ENCODE assay signal across 8 cellular contexts in the genomic region with DNA sequence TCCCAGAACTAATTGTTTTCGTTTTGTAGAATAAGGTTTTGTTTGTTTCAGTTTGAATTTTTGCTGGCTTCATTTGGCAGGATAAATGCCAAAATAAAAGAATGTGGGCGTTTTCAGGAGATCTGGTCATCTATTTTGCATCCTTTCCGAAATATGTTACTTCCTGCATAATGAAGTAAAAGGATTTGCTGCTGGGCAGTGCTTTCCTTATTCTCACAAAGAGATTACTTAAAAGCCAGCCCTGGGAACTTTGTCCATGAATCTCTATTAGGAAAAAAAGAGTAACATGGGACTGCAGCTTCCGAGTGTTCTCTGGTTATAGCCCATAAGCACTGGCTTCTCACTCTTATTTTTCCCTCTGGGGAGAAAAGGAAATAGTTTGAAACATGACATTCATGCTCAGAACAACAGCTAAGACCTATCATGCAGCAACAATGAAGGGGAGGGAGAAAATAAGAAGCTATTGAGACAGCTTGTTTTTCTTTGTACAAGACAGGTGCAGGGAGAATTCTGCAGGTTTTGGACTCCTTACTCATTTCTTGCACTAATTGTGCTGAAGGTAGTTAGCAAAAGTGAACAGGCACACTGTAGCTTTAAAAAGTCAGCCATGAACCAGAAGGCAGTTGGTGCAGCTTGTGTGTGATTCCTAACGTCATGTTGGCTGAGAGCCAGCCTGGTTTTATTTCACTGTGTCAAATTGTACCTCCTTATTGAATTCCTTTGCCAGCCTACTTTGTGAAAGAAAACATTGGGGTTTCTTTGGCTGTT. TPM values are rescaled to one million over a fixed set of nuclear protein-coding genes. Genes with fewer than 3 reads are reported as not detected.
DNase-seq lines count a peak whose midpoint lies in the region; ATAC-seq and TF ChIP-seq lines count a peak whose summit lies in the region.

A gene with protein sequence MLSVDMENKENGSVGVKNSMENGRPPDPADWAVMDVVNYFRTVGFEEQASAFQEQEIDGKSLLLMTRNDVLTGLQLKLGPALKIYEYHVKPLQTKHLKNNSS (plus strand): TSS at position 718 of the 768 bp plus-strand sequence. CDS start 1,527 bp downstream, outside the sequence.

- H3K36me3 ChIP-seq in prostate gland = no peaks in the 10 kb centered on the region

- no peak for TF ChIP-seq POLR2A in prostate gland (IDR thresholded peaks at IDR 0.05)

- peaks cover 14% of the 10 kb centered on the region for H3K4me1 ChIP-seq in prostate gland (replicated peaks)

- peak within 1 kb of the TSS; percentile 72 for H3K4me3 Mint-ChIP-seq in activated naive CD8-positive, alpha-beta T cell treated with anti-CD3 and anti-CD28 coated beads, Interleukin-2, amount 50 U/mL, for 24 hours

- no peak for TF ChIP-seq RAD21 in Ishikawa (IDR thresholded peaks at IDR 0.05; ENCODE audit: low read depth)

- H3K27me3 ChIP-seq in prostate gland (replicated peaks; ENCODE audit: insufficient read depth) = no peaks in the 10 kb centered on the region

- no peaks in the 10 kb centered on the region for H3K9me3 Mint-ChIP-seq in activated naive CD8-positive, alpha-beta T cell treated with anti-CD3 and anti-CD28 coated beads, Interleukin-2, amount 50 U/mL, for 24 hours

- no peak for TF ChIP-seq CTCF in prostate gland (IDR thresholded peaks at IDR 0.05)

- no peaks in the 10 kb centered on the region for H3K9me3 ChIP-seq in prostate gland

- WGBS in prostate gland = 19% methylated on average over 5 of the region's 5 CpGs

- peak within 1 kb of the TSS; percentile 17 to 25 for H3K4me3 ChIP-seq in prostate gland

- H3K36me3 Mint-ChIP-seq in activated naive CD8-positive, alpha-beta T cell treated with anti-CD3 and anti-CD28 coated beads, Interleukin-2, amount 50 U/mL, for 24 hours (ENCODE audit: low read depth) = no peaks in the 10 kb centered on the region

- DNase-seq in OCI-M1 (lab: John Stamatoyannopoulos, UW) (peak; percentile 91), left cardiac atrium (peak; percentile 81), prostate gland (ENCODE audit: low spot score) (peak; percentile 78)
- peak; percentile 41 for DNase-seq in activated naive CD8-positive, alpha-beta T cell treated with anti-CD3 and anti-CD28 coated beads, Interleukin-2, amount 50 U/mL, for 24 hours

- no peak for TF ChIP-seq EP300 in Ishikawa (IDR thresholded peaks at IDR 0.05; ENCODE audit: borderline replicate concordance)

- peak within 1 kb of the TSS; percentile 28 to 60 for H3K27ac ChIP-seq in prostate gland

- peak within 1 kb of the TSS; percentile 49 for H3K27ac Mint-ChIP-seq in activated naive CD8-positive, alpha-beta T cell treated with anti-CD3 and anti-CD28 coated beads, Interleukin-2, amount 50 U/mL, for 24 hours

- peaks cover 50% of the 10 kb centered on the region for H3K4me1 Mint-ChIP-seq in activated naive CD8-positive, alpha-beta T cell treated with anti-CD3 and anti-CD28 coated beads, Interleukin-2, amount 50 U/mL, for 24 hours

- ATAC-seq in GM18502 (IDR thresholded peaks at IDR 0.05; ENCODE audit: poor library complexity, unreplicated experiment) (peak; percentile 31), left cardiac atrium (peak; percentile 37 to 57), HG02840 (IDR thresholded peaks at IDR 0.05; ENCODE audit: low FRiP score, unreplicated experiment) (no peak), HG02759 (IDR thresholded peaks at IDR 0.05; ENCODE audit: unreplicated experiment) (no peak)
- no peak for ATAC-seq in activated naive CD8-positive, alpha-beta T cell treated with anti-CD3 and anti-CD28 coated beads, Interleukin-2, amount 50 U/mL, for 24 hours

- H3K27me3 Mint-ChIP-seq in activated naive CD8-positive, alpha-beta T cell treated with anti-CD3 and anti-CD28 coated beads, Interleukin-2, amount 50 U/mL, for 24 hours = peaks cover 4% of the 10 kb centered on the region

- intact Hi-C loops in left cardiac atrium (cut with DNase I) = no loop called here
- intact Hi-C loops in prostate gland (cut with DNase I) = no loop called here

TF ChIP-seq in Ishikawa, 13 proteins besides CTCF, POLR2A, EP300 and RAD21:
- TF ChIP-seq TAF1 (IDR thresholded peaks at IDR 0.05; ENCODE audit: low read depth) = no peak
- TF ChIP-seq TCF12 (IDR thresholded peaks at IDR 0.05; ENCODE audit: low read depth) = no peak
- peak; percentile 93 for TF ChIP-seq NFIC (IDR thresholded peaks at IDR 0.05)
- no peak for TF ChIP-seq TEAD4 (IDR thresholded peaks at IDR 0.05)
- TF ChIP-seq CEBPB (IDR thresholded peaks at IDR 0.05) = no peak
- TF ChIP-seq, protein P1, sequence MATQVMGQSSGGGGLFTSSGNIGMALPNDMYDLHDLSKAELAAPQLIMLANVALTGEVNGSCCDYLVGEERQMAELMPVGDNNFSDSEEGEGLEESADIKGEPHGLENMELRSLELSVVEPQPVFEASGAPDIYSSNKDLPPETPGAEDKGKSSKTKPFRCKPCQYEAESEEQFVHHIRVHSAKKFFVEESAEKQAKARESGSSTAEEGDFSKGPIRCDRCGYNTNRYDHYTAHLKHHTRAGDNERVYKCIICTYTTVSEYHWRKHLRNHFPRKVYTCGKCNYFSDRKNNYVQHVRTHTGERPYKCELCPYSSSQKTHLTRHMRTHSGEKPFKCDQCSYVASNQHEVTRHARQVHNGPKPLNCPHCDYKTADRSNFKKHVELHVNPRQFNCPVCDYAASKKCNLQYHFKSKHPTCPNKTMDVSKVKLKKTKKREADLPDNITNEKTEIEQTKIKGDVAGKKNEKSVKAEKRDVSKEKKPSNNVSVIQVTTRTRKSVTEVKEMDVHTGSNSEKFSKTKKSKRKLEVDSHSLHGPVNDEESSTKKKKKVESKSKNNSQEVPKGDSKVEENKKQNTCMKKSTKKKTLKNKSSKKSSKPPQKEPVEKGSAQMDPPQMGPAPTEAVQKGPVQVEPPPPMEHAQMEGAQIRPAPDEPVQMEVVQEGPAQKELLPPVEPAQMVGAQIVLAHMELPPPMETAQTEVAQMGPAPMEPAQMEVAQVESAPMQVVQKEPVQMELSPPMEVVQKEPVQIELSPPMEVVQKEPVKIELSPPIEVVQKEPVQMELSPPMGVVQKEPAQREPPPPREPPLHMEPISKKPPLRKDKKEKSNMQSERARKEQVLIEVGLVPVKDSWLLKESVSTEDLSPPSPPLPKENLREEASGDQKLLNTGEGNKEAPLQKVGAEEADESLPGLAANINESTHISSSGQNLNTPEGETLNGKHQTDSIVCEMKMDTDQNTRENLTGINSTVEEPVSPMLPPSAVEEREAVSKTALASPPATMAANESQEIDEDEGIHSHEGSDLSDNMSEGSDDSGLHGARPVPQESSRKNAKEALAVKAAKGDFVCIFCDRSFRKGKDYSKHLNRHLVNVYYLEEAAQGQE (IDR thresholded peaks at IDR 0.05; ENCODE audit: low read depth) = no peak
- TF ChIP-seq FOXM1 (IDR thresholded peaks at IDR 0.05; ENCODE audit: borderline replicate concordance, low read depth) = no peak
- TF ChIP-seq, protein P2, sequence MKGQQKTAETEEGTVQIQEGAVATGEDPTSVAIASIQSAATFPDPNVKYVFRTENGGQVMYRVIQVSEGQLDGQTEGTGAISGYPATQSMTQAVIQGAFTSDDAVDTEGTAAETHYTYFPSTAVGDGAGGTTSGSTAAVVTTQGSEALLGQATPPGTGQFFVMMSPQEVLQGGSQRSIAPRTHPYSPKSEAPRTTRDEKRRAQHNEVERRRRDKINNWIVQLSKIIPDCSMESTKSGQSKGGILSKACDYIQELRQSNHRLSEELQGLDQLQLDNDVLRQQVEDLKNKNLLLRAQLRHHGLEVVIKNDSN (IDR thresholded peaks at IDR 0.05) = no peak
- peak; percentile 92 for TF ChIP-seq YY1 (IDR thresholded peaks at IDR 0.05; ENCODE audit: low read depth)
- TF ChIP-seq EGR1 (IDR thresholded peaks at IDR 0.05) = no peak
- peak; percentile 30; the same call in 1 of the 2 replicates for TF ChIP-seq CREB1 (IDR thresholded peaks at IDR 0.05; ENCODE audit: low read depth)
- TF ChIP-seq ZBTB7A (IDR thresholded peaks at IDR 0.05; ENCODE audit: low read depth) = no peak
- TF ChIP-seq, protein P3, sequence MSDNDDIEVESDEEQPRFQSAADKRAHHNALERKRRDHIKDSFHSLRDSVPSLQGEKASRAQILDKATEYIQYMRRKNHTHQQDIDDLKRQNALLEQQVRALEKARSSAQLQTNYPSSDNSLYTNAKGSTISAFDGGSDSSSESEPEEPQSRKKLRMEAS (IDR thresholded peaks at IDR 0.05) = peak; percentile 49; the same call in 1 of the 2 replicates

RNA-seq across cellular contexts. Expression of the gene that starts here (rescaled TPM):
- total RNA-seq in left cardiac atrium = 1 to 10 TPM in 1 of 2 donors, under 1 TPM in 1; 0.50 to 1.1 TPM
- 1 to 10 TPM; 3.1 to 3.4 TPM for total RNA-seq in prostate gland

Comparison
In these comparisons a context has a peak if more than half of its experiments do, and no peak if none do; other contexts are left out.
1. ATAC-seq: peak in GM18502 (single experiment) and left cardiac atrium (2 of 2); none in activated naive CD8-positive, alpha-beta T cell treated with anti-CD3 and anti-CD28 coated beads, Interleukin-2, amount 50 U/mL, for 24 hours (single experiment), HG02840 (single experiment) and HG02759 (single experiment).
2. DNase-seq: peak in every context shown above with its lines; median percentile 91 in OCI-M1; 81 in left cardiac atrium; 78 in prostate gland; 41 in activated naive CD8-positive, alpha-beta T cell treated with anti-CD3 and anti-CD28 coated beads, Interleukin-2, amount 50 U/mL, for 24 hours.